Comparison of ENCODE assay signal across 17 cellular contexts in the genomic region with DNA sequence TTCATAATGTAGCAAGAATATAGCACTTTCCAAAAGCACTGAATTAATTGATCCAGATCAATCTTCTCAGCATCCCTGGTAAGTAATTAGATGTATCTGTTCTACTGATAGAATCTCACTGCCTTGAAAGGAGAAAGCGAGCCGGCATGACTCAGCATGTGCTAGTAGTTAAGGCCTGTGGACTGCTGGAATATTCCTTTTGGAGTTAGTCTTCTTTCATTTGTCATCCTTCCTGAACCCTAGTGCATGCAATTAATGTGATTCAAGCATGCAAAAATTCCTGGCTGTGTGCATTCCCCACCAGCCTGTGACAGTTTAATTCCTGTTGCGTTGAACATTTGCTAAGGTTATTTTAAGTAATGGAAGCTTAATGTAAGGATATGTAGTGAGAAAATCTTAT.
DNase-seq lines count a peak whose midpoint lies in the region; ATAC-seq, FAIRE-seq and TF ChIP-seq lines count a peak whose summit lies in the region.
"Had no signal": no experiment of that assay in that cellular context is flagged by ENCODE, and none has a peak within 500 bp of the region (broad histone marks: within the 10 kb centered on the region; RNA-seq: fewer than 3 reads in every experiment).

No MANE protein-coding gene starts in this region.

- no peak overlapping the region for H3K4me2 ChIP-seq in K562 (ENCODE audit: insufficient read depth, low read length)

- TF ChIP-seq RAD21 in K562 (CRISPR knock-in tag; conservative IDR thresholded peaks at IDR 0.05 in 1 of 2, IDR thresholded peaks at IDR 0.05 in 1 of 2): no peak

- BruUV-seq in K562 (replicated peaks; lab: Mats Ljungman, UMichigan): no TSS peak

- POLR2A ChIA-PET in AG04449 (lab: Yijun Ruan, JAX): no interaction called here
- POLR2A ChIA-PET in K562 (lab: Yijun Ruan, JAX): no interaction called here

- intact Hi-C loops in K562 (cut with micrococcal nuclease) (no loop called here), Right ventricle myocardium inferior (cut with DNase I) (no loop called here)

- ATAC-seq in K562 (no peak), Right ventricle myocardium inferior (no peak)
- ATAC-seq: stimulated activated naive B cell treated with anti-CD40 and anti-IgM and Interleukin-4, amounts not matched to agents 10 μg/mL and 1 μg/mL and 100 μg/mL, for 72 hours had no signal

- no peak for FAIRE-seq in K562 (lab: Jason Lieb, UNC)
- FAIRE-seq: endothelial cell of umbilical vein, islet of Langerhans had no signal

- H3K9me3 ChIP-seq in K562 (replicated peaks; ENCODE audit: control insufficient read depth, insufficient read depth, low read depth, low read length): no peaks in the 10 kb centered on the region; the same call in 1 of the 2 replicates
- H3K9me3 ChIP-seq: ovary had no signal

- no peaks in the 10 kb centered on the region for H3K79me2 ChIP-seq in K562 (ENCODE audit: control insufficient read depth, insufficient read depth, low read length)

- DNase-seq in AG04449 (ENCODE audit: low read depth, low spot score) (peak; percentile 71), HS-27A (ENCODE audit: low read depth) (peak; percentile 35), K562 (ENCODE audit: extremely low read depth in 1 of 4, low spot score in 3 of 4) (peak in 1 of 4 experiments; percentile 3), left kidney (ENCODE audit: low read depth, low spot score) (peak; percentile 7), T-helper 2 cell (no peak), NCI-H446 (lab: John Stamatoyannopoulos, UW) (no peak), NCI-H345 treated with DMSO at 0.1 percent for 48 hours (lab: John Stamatoyannopoulos, UW; ENCODE audit: unreplicated experiment) (no peak), Right ventricle myocardium inferior (ENCODE audit: missing footprints) (no peak)
- DNase-seq: activated CD8-positive, alpha-beta memory T cell treated with anti-CD3 and anti-CD28 coated beads for 24 hours; AML-193; amniotic stem cell; NCI-H1694; NCI-H69; ovary; stimulated activated naive B cell treated with anti-CD40 and anti-IgM and Interleukin-4, amounts not matched to agents 10 μg/mL and 1 μg/mL and 100 μg/mL, for 72 hours had no signal

- H3K27me3 ChIP-seq in K562 (ENCODE audit: control insufficient read depth in 2 of 2, insufficient read depth in 2 of 2, low read length in 2 of 2): no peaks in the 10 kb centered on the region
- H3K27me3 ChIP-seq: ovary had no signal

- H3K4me3 ChIP-seq in AG04449 (ENCODE audit: low read depth, low read length): no peak overlapping the region
- no peak overlapping the region for H3K4me3 ChIP-seq in K562
- H3K4me3 ChIP-seq: ovary had no signal

- WGBS in K562 (ENCODE audit: insufficient coverage, low coverage, missing lambda C conversion rate): 0% methylated on average over 3 of the region's 3 CpGs

- TF ChIP-seq EP300 in K562 (IDR thresholded peaks at IDR 0.05; ENCODE audit: low read length): no peak

- H3K9ac ChIP-seq in K562 (ENCODE audit: insufficient read depth in 1 of 2, low read depth in 2 of 2, low read length in 2 of 2): no peak overlapping the region

- in situ Hi-C loops in K562 (cut with MboI): no loop called here

- no peak for TF ChIP-seq CTCF in AG04449 (IDR thresholded peaks at IDR 0.05; ENCODE audit: insufficient read depth, low read length, missing control alignments)
- TF ChIP-seq CTCF in K562 (IDR thresholded peaks at IDR 0.05 in 2 of 3, conservative IDR thresholded peaks at IDR 0.05 in 1 of 3; ENCODE audit: insufficient read depth in 2 of 3, low read depth in 1 of 3, low read length in 3 of 3): no peak

- no peak for TF ChIP-seq POLR2A in K562 (conservative IDR thresholded peaks at IDR 0.05)

- H2AFZ ChIP-seq in K562 (ENCODE audit: low read depth, low read length): no peak overlapping the region

- no peak overlapping the region for H3K27ac ChIP-seq in K562 (ENCODE audit: extremely low read depth, low read depth, low read length)
- H3K27ac ChIP-seq: ovary had no signal

- no peaks in the 10 kb centered on the region for H3K9me1 ChIP-seq in K562 (ENCODE audit: control insufficient read depth, insufficient read depth, low read length)

- CTCF ChIA-PET in AG04449 (lab: Yijun Ruan, JAX) (interaction anchor here (4.4 kb wide), 1 partner anchor 13 kb away, joined by 45 read pairs; no protein-coding TSS in a partner anchor), K562 (lab: Yijun Ruan, JAX; ENCODE audit: low intra/inter-chr PET ratio) (no interaction called here)

- no peaks in the 10 kb centered on the region for H4K20me1 ChIP-seq in K562 (replicated peaks; ENCODE audit: control insufficient read depth, insufficient read depth, low read length)

- H3K4me1 ChIP-seq in K562 (replicated peaks in 1 of 2; ENCODE audit: control insufficient read depth in 2 of 2, insufficient read depth in 2 of 2, low read length in 2 of 2): no peaks in the 10 kb centered on the region

- no peaks in the 10 kb centered on the region for H3K36me3 ChIP-seq in K562 (ENCODE audit: control insufficient read depth, insufficient read depth, low read length)
- H3K36me3 ChIP-seq: ovary had no signal

TF ChIP-seq in K562, 482 proteins besides CTCF, POLR2A, EP300 and RAD21:
- TF ChIP-seq NFE2 (IDR thresholded peaks at IDR 0.05; ENCODE audit: low read depth): peak; percentile 60
- no peak for TF ChIP-seq MTA1 (IDR thresholded peaks at IDR 0.05; ENCODE audit: borderline replicate concordance)
- TF ChIP-seq, protein P1, sequence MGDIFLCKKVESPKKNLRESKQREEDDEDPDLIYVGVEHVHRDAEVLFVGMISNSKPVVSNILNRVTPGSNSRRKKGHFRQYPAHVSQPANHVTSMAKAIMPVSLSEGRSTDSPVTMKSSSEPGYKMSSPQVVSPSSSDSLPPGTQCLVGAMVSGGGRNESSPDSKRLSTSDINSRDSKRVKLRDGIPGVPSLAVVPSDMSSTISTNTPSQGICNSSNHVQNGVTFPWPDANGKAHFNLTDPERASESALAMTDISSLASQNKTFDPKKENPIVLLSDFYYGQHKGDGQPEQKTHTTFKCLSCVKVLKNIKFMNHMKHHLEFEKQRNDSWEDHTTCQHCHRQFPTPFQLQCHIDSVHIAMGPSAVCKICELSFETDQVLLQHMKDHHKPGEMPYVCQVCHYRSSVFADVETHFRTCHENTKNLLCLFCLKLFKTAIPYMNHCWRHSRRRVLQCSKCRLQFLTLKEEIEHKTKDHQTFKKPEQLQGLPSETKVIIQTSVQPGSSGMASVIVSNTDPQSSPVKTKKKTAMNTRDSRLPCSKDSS (IDR thresholded peaks at IDR 0.05; ENCODE audit: low read depth, partially characterized antibody): no peak
- no peak for TF ChIP-seq CREBBP (IDR thresholded peaks at IDR 0.05; ENCODE audit: low read depth, low read length)
- TF ChIP-seq ZNF324 (CRISPR knock-in tag; IDR thresholded peaks at IDR 0.05): no peak
- TF ChIP-seq ZNF121 (CRISPR knock-in tag; conservative IDR thresholded peaks at IDR 0.05): no peak
- TF ChIP-seq NFE2L1 (tag; IDR thresholded peaks at IDR 0.05; ENCODE audit: borderline replicate concordance, low read depth): peak; percentile 18; the same call in 1 of the 2 replicates
- TF ChIP-seq MAFG (tag; conservative IDR thresholded peaks at IDR 0.05): peak; percentile 56
- TF ChIP-seq C11orf30 (IDR thresholded peaks at IDR 0.05; ENCODE audit: low read depth): peak; percentile 19; the same call in 1 of the 2 replicates
- no peak for TF ChIP-seq NCOA2 (IDR thresholded peaks at IDR 0.05; ENCODE audit: partially characterized antibody in 2 of 2)
- TF ChIP-seq, protein P2, sequence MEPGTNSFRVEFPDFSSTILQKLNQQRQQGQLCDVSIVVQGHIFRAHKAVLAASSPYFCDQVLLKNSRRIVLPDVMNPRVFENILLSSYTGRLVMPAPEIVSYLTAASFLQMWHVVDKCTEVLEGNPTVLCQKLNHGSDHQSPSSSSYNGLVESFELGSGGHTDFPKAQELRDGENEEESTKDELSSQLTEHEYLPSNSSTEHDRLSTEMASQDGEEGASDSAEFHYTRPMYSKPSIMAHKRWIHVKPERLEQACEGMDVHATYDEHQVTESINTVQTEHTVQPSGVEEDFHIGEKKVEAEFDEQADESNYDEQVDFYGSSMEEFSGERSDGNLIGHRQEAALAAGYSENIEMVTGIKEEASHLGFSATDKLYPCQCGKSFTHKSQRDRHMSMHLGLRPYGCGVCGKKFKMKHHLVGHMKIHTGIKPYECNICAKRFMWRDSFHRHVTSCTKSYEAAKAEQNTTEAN (CRISPR knock-in tag; IDR thresholded peaks at IDR 0.05): no peak
- TF ChIP-seq CREM (IDR thresholded peaks at IDR 0.05; ENCODE audit: low read depth): no peak

Comparison
In these comparisons a context has a peak if more than half of its experiments do, and no peak if none do; other contexts are left out.
1. DNase-seq: peak in AG04449 (single experiment), HS-27A (single experiment) and left kidney (single experiment); none in T-helper 2 cell (0 of 5), NCI-H446 (0 of 2), NCI-H345 treated with DMSO at 0.1 percent for 48 hours (single experiment) and Right ventricle myocardium inferior (single experiment).